ENCODE assay signal across 12 cellular contexts in genomic region chr2:2101924-2102323, GRCh38.
DNase-seq lines count a peak whose midpoint lies in the region; TF ChIP-seq lines count a peak whose summit lies in the region.
"Had no signal": no experiment of that assay in that cellular context is flagged by ENCODE, and none has a peak within 500 bp of the region (broad histone marks: within the 10 kb centered on the region; RNA-seq: fewer than 3 reads in every experiment).

No MANE protein-coding gene starts in this region.

- H3K4me1 ChIP-seq in colonic mucosa (no peaks in the 10 kb centered on the region), uterus (no peaks in the 10 kb centered on the region)
- H3K4me1 ChIP-seq: Peyer's patch had no signal

- H3K4me3 Mint-ChIP-seq in nephron progenitor cell: no peak overlapping the region
- H3K4me3 Mint-ChIP-seq: stimulated activated naive B cell treated with anti-CD40 and anti-IgM and Interleukin-4, amounts not matched to agents 10 μg/mL and 1 μg/mL and 100 μg/mL, for 72 hours had no signal

- H3K4me3 ChIP-seq in colonic mucosa (no peak overlapping the region), uterus (no peak overlapping the region)
- H3K4me3 ChIP-seq: coronary artery, Peyer's patch had no signal

- H3K27me3 ChIP-seq in colonic mucosa (no peaks in the 10 kb centered on the region), uterus (no peaks in the 10 kb centered on the region)
- H3K27me3 ChIP-seq: Peyer's patch had no signal

- H3K9me3 Mint-ChIP-seq in nephron progenitor cell: peaks cover 5% of the 10 kb centered on the region
- H3K9me3 Mint-ChIP-seq: activated T-helper 2 cell treated with anti-CD3 and anti-CD28 coated beads, Interferon-gamma antibody, Interleukin-2, Interleukin-4, amounts not matched to agents 10 μg/mL and 5 μg/mL and 100 μg/mL, durations not matched to agents 14 hours and 24 hours and 36 hours had no signal

- intact Hi-C loops in colonic mucosa (cut with DNase I): no loop called here
- intact Hi-C loops in uterus (cut with DNase I; ENCODE audit: low total_unique reads): no loop called here

- peaks cover 5% of the 10 kb centered on the region for H3K4me1 Mint-ChIP-seq in nephron progenitor cell
- H3K4me1 Mint-ChIP-seq: stimulated activated naive B cell treated with anti-CD40 and anti-IgM and Interleukin-4, amounts not matched to agents 10 μg/mL and 1 μg/mL and 100 μg/mL, for 72 hours had no signal

- H3K9me3 ChIP-seq in colonic mucosa (no peaks in the 10 kb centered on the region), uterus (no peaks in the 10 kb centered on the region)
- H3K9me3 ChIP-seq: Peyer's patch had no signal

- H3K27ac Mint-ChIP-seq in nephron progenitor cell: no peak overlapping the region
- H3K27ac Mint-ChIP-seq: activated T-helper 2 cell treated with anti-CD3 and anti-CD28 coated beads, Interferon-gamma antibody, Interleukin-2, Interleukin-4, amounts not matched to agents 10 μg/mL and 5 μg/mL and 100 μg/mL, durations not matched to agents 14 hours and 24 hours and 36 hours; stimulated activated naive B cell treated with anti-CD40 and anti-IgM and Interleukin-4, amounts not matched to agents 10 μg/mL and 1 μg/mL and 100 μg/mL, for 72 hours had no signal

- H3K36me3 ChIP-seq in colonic mucosa: no peaks in the 10 kb centered on the region
- H3K36me3 ChIP-seq in uterus: no peaks in the 10 kb centered on the region
- H3K36me3 ChIP-seq: Peyer's patch had no signal

- no peak overlapping the region for H3K9ac ChIP-seq in colonic mucosa (ENCODE audit: low read depth in 2 of 2, low read length in 2 of 2)

- peak; percentile 17 for DNase-seq in NCI-H1694 (lab: John Stamatoyannopoulos, UW)
- no peak for DNase-seq in NCI-H1694 treated with DMSO at 0.1 percent for 48 hours (lab: John Stamatoyannopoulos, UW)
- peak; percentile 10 for DNase-seq in SK-N-DZ (ENCODE audit: low spot score)
- DNase-seq in nephron progenitor cell: no peak
- DNase-seq in colonic mucosa: no peak
- DNase-seq in uterus: no peak
- DNase-seq in NCI-H2196 treated with DMSO at 0.1 percent for 48 hours (lab: John Stamatoyannopoulos, UW; ENCODE audit: unreplicated experiment): no peak
- DNase-seq: Peyer's patch; stimulated activated naive B cell treated with anti-CD40 and anti-IgM and Interleukin-4, amounts not matched to agents 10 μg/mL and 1 μg/mL and 100 μg/mL, for 72 hours had no signal

- no peaks in the 10 kb centered on the region for H3K36me3 Mint-ChIP-seq in nephron progenitor cell (ENCODE audit: low read depth)

- H3K27me3 Mint-ChIP-seq in nephron progenitor cell (ENCODE audit: low read depth, poor library complexity): peaks cover 24% of the 10 kb centered on the region

- H3K27ac ChIP-seq in colonic mucosa: no peak overlapping the region
- no peak overlapping the region for H3K27ac ChIP-seq in uterus
- H3K27ac ChIP-seq: coronary artery, Peyer's patch had no signal

- no peak for TF ChIP-seq POLR2A in uterus (IDR thresholded peaks at IDR 0.05)

- peak; percentile 20; the same call in 1 of the 2 replicates for TF ChIP-seq CTCF in LNCAP (IDR thresholded peaks at IDR 0.05)
- peak; percentile 48 for TF ChIP-seq CTCF in nephron progenitor cell (IDR thresholded peaks at IDR 0.05)
- TF ChIP-seq CTCF in colonic mucosa (IDR thresholded peaks at IDR 0.05): no peak
- TF ChIP-seq CTCF in uterus (IDR thresholded peaks at IDR 0.05): no peak

Comparison
In these comparisons a context has a peak if more than half of its experiments do, and no peak if none do; other contexts are left out.
1. DNase-seq: peak in NCI-H1694 (single experiment) and SK-N-DZ (single experiment); none in NCI-H1694 treated with DMSO at 0.1 percent for 48 hours (single experiment), nephron progenitor cell (single experiment), colonic mucosa (single experiment), uterus (0 of 2) and NCI-H2196 treated with DMSO at 0.1 percent for 48 hours (single experiment).
2. CTCF ChIP-seq: peak in LNCAP (single experiment) and nephron progenitor cell (single experiment); none in colonic mucosa (single experiment) and uterus (0 of 4).